ENCODE assay signal across 8 cellular contexts in genomic region chr5:98928802-98929122, GRCh38. TPM values are rescaled to one million over a fixed set of nuclear protein-coding genes. Genes with fewer than 3 reads are reported as not detected.
DNase-seq lines count a peak whose midpoint lies in the region; ATAC-seq and TF ChIP-seq lines count a peak whose summit lies in the region.

Gene CHD1, minus strand, starts transcription at chr5:98929007. Its CDS starts 2,621 bp downstream, at chr5:98926386.

- DNase-seq in CD14-positive monocyte (ENCODE audit: low spot score) (peak; percentile 96), NCI-H748 treated with DMSO at 0.1 percent for 48 hours (lab: John Stamatoyannopoulos, UW) (peak; percentile 88), lower leg skin (ENCODE audit: low spot score in 2 of 2) (peak; percentile 93 to 98)
- peak; percentile 82 to 93 for DNase-seq in activated CD4-positive, alpha-beta T cell treated with anti-CD3 and anti-CD28 coated beads, Interleukin-2, amount 50 U/mL, for 24 hours (ENCODE audit: low read depth in 1 of 2, low spot score in 1 of 2)
- peak; percentile 90 to 94 for DNase-seq in stimulated activated CD4-positive, alpha-beta T cell treated with anti-CD3 and anti-CD28 coated beads, Interleukin-4, amount 100 ng/mL, for 4 hours

- peak within 1 kb of the TSS; percentile 93 for H3K4me3 ChIP-seq in lower leg skin (ENCODE audit: low read depth, poor library complexity, severe bottlenecking)

- H3K4me1 Mint-ChIP-seq in CD14-positive monocyte = peaks cover 58% of the 10 kb centered on the region
- peaks cover 28% of the 10 kb centered on the region for H3K4me1 Mint-ChIP-seq in dendritic cell treated with granulocyte-macrophage colony-stimulating factor and Interleukin-4, amounts not matched to agents 40 ng/mL and 50 ng/mL, for 4 days (ENCODE audit: low read depth)

- TF ChIP-seq POLR2A in lower leg skin (IDR thresholded peaks at IDR 0.05) = peak in 1 of 2 donors; percentile 85

- 1% methylated on average over 44 to 46 of the region's 58 CpGs for WGBS in lower leg skin, 2 donors

- intact Hi-C loops in CD14-positive monocyte (cut with micrococcal nuclease) = loop anchor here (5.0 kb wide), 2 partner anchors 94 to 104 kb away; no protein-coding TSS in a partner anchor
- intact Hi-C loops in dendritic cell treated with granulocyte-macrophage colony-stimulating factor and Interleukin-4, amounts not matched to agents 40 ng/mL and 50 ng/mL, for 4 days (cut with micrococcal nuclease) = loop anchor here (1.0 kb wide), 1 partner anchor 99 kb away; no protein-coding TSS in a partner anchor
- intact Hi-C loops in lower leg skin (cut with DNase I; ENCODE audit: low total_unique reads) = loop anchor here (5.0 kb wide), 1 partner anchor 156 kb away; the partner anchor contains the start of gene RGMB

- no peaks in the 10 kb centered on the region for H3K27me3 Mint-ChIP-seq in CD14-positive monocyte (ENCODE audit: low read depth in 3 of 3)
- H3K27me3 Mint-ChIP-seq in dendritic cell treated with granulocyte-macrophage colony-stimulating factor and Interleukin-4, amounts not matched to agents 40 ng/mL and 50 ng/mL, for 4 days = no peaks in the 10 kb centered on the region

- H3K36me3 Mint-ChIP-seq in CD14-positive monocyte = peaks cover 29 to 38% of the 10 kb centered on the region in 2 donors
- H3K36me3 Mint-ChIP-seq in dendritic cell treated with granulocyte-macrophage colony-stimulating factor and Interleukin-4, amounts not matched to agents 40 ng/mL and 50 ng/mL, for 4 days (ENCODE audit: low read depth) = peaks cover 50% of the 10 kb centered on the region

- TF ChIP-seq CTCF in CD14-positive monocyte (IDR thresholded peaks at IDR 0.05) = no peak
- no peak for TF ChIP-seq CTCF in lower leg skin (IDR thresholded peaks at IDR 0.05)

- H3K27ac Mint-ChIP-seq in CD14-positive monocyte = peak within 1 kb of the TSS; percentile 100
- H3K27ac Mint-ChIP-seq in dendritic cell treated with granulocyte-macrophage colony-stimulating factor and Interleukin-4, amounts not matched to agents 40 ng/mL and 50 ng/mL, for 4 days = peak within 1 kb of the TSS; percentile 95

- ATAC-seq in GM19395 (IDR thresholded peaks at IDR 0.05; ENCODE audit: unreplicated experiment) = peak; percentile 59
- peak; percentile 66 for ATAC-seq in HG03521 (IDR thresholded peaks at IDR 0.05; ENCODE audit: unreplicated experiment)

- peak within 1 kb of the TSS; percentile 98 to 99 for H3K4me3 Mint-ChIP-seq in CD14-positive monocyte
- peak within 1 kb of the TSS; percentile 100 for H3K4me3 Mint-ChIP-seq in dendritic cell treated with granulocyte-macrophage colony-stimulating factor and Interleukin-4, amounts not matched to agents 40 ng/mL and 50 ng/mL, for 4 days

- peaks cover 0 to 2% (median 0%) of the 10 kb centered on the region in 7 donors for H3K9me3 Mint-ChIP-seq in CD14-positive monocyte
- no peaks in the 10 kb centered on the region for H3K9me3 Mint-ChIP-seq in dendritic cell treated with granulocyte-macrophage colony-stimulating factor and Interleukin-4, amounts not matched to agents 40 ng/mL and 50 ng/mL, for 4 days

RNA-seq across cellular contexts. Expression of gene CHD1, which starts in this region (rescaled TPM):
- 1 to 10 TPM; 3.1 to 6.7 TPM for polyA plus RNA-seq in CD14-positive monocyte
- 10 to 100 TPM; 40.8 to 46.8 (median 43.2) TPM for total RNA-seq in lower leg skin

Comparison
In these comparisons a context has a peak if more than half of its experiments do, and no peak if none do; other contexts are left out.
1. Peak in every context shown above with its lines: DNase-seq, ATAC-seq and H3K4me3 ChIP-seq.